Comparison of ENCODE assay signal across 17 cellular contexts in the genomic region with DNA sequence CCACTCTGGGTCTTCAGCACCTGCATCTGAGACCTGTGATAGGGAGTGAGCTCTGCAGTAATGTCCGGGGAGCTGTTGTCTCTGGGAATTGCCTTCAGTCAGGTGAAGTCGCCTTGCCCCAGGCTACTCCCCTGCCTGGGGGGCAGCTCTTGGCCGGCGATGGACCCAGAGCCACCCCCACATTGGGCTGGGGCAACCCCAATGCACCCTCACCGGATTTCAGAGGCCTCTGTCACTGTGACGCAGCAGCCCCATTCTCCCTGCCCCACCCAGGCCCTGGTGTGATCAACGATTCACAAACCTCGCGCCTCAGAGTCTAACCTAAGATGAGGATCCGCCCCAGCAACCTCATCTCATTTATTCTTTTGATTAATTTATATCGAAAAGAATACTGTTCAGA.
A peak's percentile ranks its signal among the peaks of the same experiment; 100 is the strongest.
DNase-seq lines count a peak whose midpoint lies in the region; ATAC-seq and TF ChIP-seq lines count a peak whose summit lies in the region.
"Had no signal": no experiment of that assay in that cellular context is flagged by ENCODE, and none has a peak within 500 bp of the region (broad histone marks: within the 10 kb centered on the region; RNA-seq: fewer than 3 reads in every experiment).

No MANE protein-coding gene starts in this region.

- TF ChIP-seq CTCF in lower lobe of right lung (IDR thresholded peaks at IDR 0.05): no peak
- TF ChIP-seq CTCF in type B pancreatic cell (conservative IDR thresholded peaks at IDR 0.05): no peak
- TF ChIP-seq CTCF in smooth muscle cell (IDR thresholded peaks at IDR 0.05; ENCODE audit: borderline replicate concordance, insufficient read depth, poor library complexity, severe bottlenecking): no peak

- H3K4me1 ChIP-seq in lower lobe of right lung (no peaks in the 10 kb centered on the region), smooth muscle cell (ENCODE audit: low read depth) (no peaks in the 10 kb centered on the region)
- H3K4me1 ChIP-seq: HAP-1 had no signal

- H3K27me3 Mint-ChIP-seq in activated CD4-positive, alpha-beta memory T cell treated with anti-CD3 and anti-CD28 coated beads for 36 hours: no peaks in the 10 kb centered on the region
- no peaks in the 10 kb centered on the region for H3K27me3 Mint-ChIP-seq in type B pancreatic cell
- H3K27me3 Mint-ChIP-seq: CD4-positive, alpha-beta memory T cell; IgD-negative memory B cell had no signal

- intact Hi-C loops in activated CD4-positive, alpha-beta memory T cell treated with anti-CD3 and anti-CD28 coated beads for 36 hours (cut with micrococcal nuclease): no loop called here
- intact Hi-C loops in lower lobe of right lung (cut with DNase I): no loop called here

- no peak overlapping the region for H3K4me2 ChIP-seq in smooth muscle cell

- H4K20me1 ChIP-seq in smooth muscle cell (ENCODE audit: low read depth): no peaks in the 10 kb centered on the region

- no peaks in the 10 kb centered on the region for H3K9me3 Mint-ChIP-seq in activated CD4-positive, alpha-beta memory T cell treated with anti-CD3 and anti-CD28 coated beads for 36 hours
- no peaks in the 10 kb centered on the region for H3K9me3 Mint-ChIP-seq in type B pancreatic cell
- H3K9me3 Mint-ChIP-seq: CD4-positive, alpha-beta memory T cell; IgD-negative memory B cell had no signal

- ATAC-seq in lower lobe of right lung (no peak), HG03135 (IDR thresholded peaks at IDR 0.05; ENCODE audit: unreplicated experiment) (no peak)

- H3K27me3 ChIP-seq in lower lobe of right lung (ENCODE audit: low read depth) (no peaks in the 10 kb centered on the region), smooth muscle cell (ENCODE audit: low read depth) (no peaks in the 10 kb centered on the region)

- H3K4me3 ChIP-seq in lower lobe of right lung: no peak overlapping the region
- H3K4me3 ChIP-seq in smooth muscle cell: no peak overlapping the region
- H3K4me3 ChIP-seq: HAP-1 had no signal

- POLR2A ChIA-PET in activated CD4-positive, alpha-beta memory T cell treated with anti-CD3 and anti-CD28 coated beads for 36 hours (lab: Charles Lee): no interaction called here

- H3F3A ChIP-seq in smooth muscle cell (ENCODE audit: low read depth): no peaks in the 10 kb centered on the region

- 78% methylated on average over 11 of the region's 11 CpGs for WGBS in smooth muscle cell (ENCODE audit: low lambda C conversion rate)

- no peak overlapping the region for H3K27ac Mint-ChIP-seq in activated CD4-positive, alpha-beta memory T cell treated with anti-CD3 and anti-CD28 coated beads for 36 hours
- H3K27ac Mint-ChIP-seq in type B pancreatic cell: no peak overlapping the region
- H3K27ac Mint-ChIP-seq: CD4-positive, alpha-beta memory T cell; IgD-negative memory B cell had no signal

- CTCF ChIA-PET in activated CD4-positive, alpha-beta memory T cell treated with anti-CD3 and anti-CD28 coated beads for 36 hours (lab: Charles Lee): no interaction called here

- peak; percentile 20 for DNase-seq in activated CD8-positive, alpha-beta memory T cell treated with anti-CD3 and anti-CD28 coated beads, Interleukin-2, amount 50 U/mL, for 48 hours
- DNase-seq in activated CD8-positive, alpha-beta memory T cell treated with anti-CD3 and anti-CD28 coated beads, Interleukin-2, amount 50 U/mL, for 4 hours: no peak
- DNase-seq in activated CD4-positive, alpha-beta memory T cell treated with anti-CD3 and anti-CD28 coated beads for 36 hours: peak; percentile 3
- DNase-seq in lower lobe of right lung (peak; percentile 28), type B pancreatic cell (ENCODE audit: extremely low spot score, unreplicated experiment) (peak; percentile 54), smooth muscle cell (lab: John Stamatoyannopoulos, UW; ENCODE audit: unreplicated experiment) (no peak), NCI-H2227 treated with DMSO at 0.1 percent for 48 hours (lab: John Stamatoyannopoulos, UW) (no peak)
- DNase-seq: 8988T; CD4-positive, alpha-beta memory T cell; Kasumi-1; MM.1S; NCI-H1092 treated with DMSO at 0.1 percent for 48 hours; NCI-H2081 treated with DMSO at 0.1 percent for 48 hours; NCI-H524 had no signal

- H3K4me3 Mint-ChIP-seq in activated CD4-positive, alpha-beta memory T cell treated with anti-CD3 and anti-CD28 coated beads for 36 hours: no peak overlapping the region
- no peak overlapping the region for H3K4me3 Mint-ChIP-seq in type B pancreatic cell
- H3K4me3 Mint-ChIP-seq: CD4-positive, alpha-beta memory T cell; IgD-negative memory B cell had no signal

- H3K79me2 ChIP-seq in smooth muscle cell (ENCODE audit: low read depth): no peaks in the 10 kb centered on the region

- H3K36me3 Mint-ChIP-seq in activated CD4-positive, alpha-beta memory T cell treated with anti-CD3 and anti-CD28 coated beads for 36 hours: no peaks in the 10 kb centered on the region
- H3K36me3 Mint-ChIP-seq in type B pancreatic cell: no peaks in the 10 kb centered on the region
- H3K36me3 Mint-ChIP-seq: CD4-positive, alpha-beta memory T cell; IgD-negative memory B cell had no signal

- H3K36me3 ChIP-seq in lower lobe of right lung (no peaks in the 10 kb centered on the region), smooth muscle cell (ENCODE audit: low read depth) (no peaks in the 10 kb centered on the region)
- H3K36me3 ChIP-seq: HAP-1 had no signal

- H3K9me3 ChIP-seq in lower lobe of right lung (no peaks in the 10 kb centered on the region), smooth muscle cell (replicated peaks; ENCODE audit: low read depth) (no peaks in the 10 kb centered on the region)
- H3K9me3 ChIP-seq: HAP-1 had no signal

- H3K4me1 Mint-ChIP-seq in activated CD4-positive, alpha-beta memory T cell treated with anti-CD3 and anti-CD28 coated beads for 36 hours (ENCODE audit: low read depth): no peaks in the 10 kb centered on the region
- H3K4me1 Mint-ChIP-seq in type B pancreatic cell (ENCODE audit: unreplicated experiment): peaks cover 11% of the 10 kb centered on the region
- H3K4me1 Mint-ChIP-seq: IgD-negative memory B cell had no signal

- no peak overlapping the region for H2AFZ ChIP-seq in smooth muscle cell (ENCODE audit: low read depth)

- H3K9ac ChIP-seq in smooth muscle cell (ENCODE audit: low read depth): no peak overlapping the region

- H3K27ac ChIP-seq in lower lobe of right lung (no peak overlapping the region), smooth muscle cell (ENCODE audit: low read depth) (no peak overlapping the region)

Comparison
In these comparisons a context has a peak if more than half of its experiments do, and no peak if none do; other contexts are left out.
1. DNase-seq: peak in activated CD8-positive, alpha-beta memory T cell treated with anti-CD3 and anti-CD28 coated beads, Interleukin-2, amount 50 U/mL, for 48 hours (single experiment), activated CD4-positive, alpha-beta memory T cell treated with anti-CD3 and anti-CD28 coated beads for 36 hours (single experiment), lower lobe of right lung (single experiment) and type B pancreatic cell (single experiment); none in activated CD8-positive, alpha-beta memory T cell treated with anti-CD3 and anti-CD28 coated beads, Interleukin-2, amount 50 U/mL, for 4 hours (single experiment), smooth muscle cell (single experiment) and NCI-H2227 treated with DMSO at 0.1 percent for 48 hours (single experiment).